In the genomic region with DNA sequence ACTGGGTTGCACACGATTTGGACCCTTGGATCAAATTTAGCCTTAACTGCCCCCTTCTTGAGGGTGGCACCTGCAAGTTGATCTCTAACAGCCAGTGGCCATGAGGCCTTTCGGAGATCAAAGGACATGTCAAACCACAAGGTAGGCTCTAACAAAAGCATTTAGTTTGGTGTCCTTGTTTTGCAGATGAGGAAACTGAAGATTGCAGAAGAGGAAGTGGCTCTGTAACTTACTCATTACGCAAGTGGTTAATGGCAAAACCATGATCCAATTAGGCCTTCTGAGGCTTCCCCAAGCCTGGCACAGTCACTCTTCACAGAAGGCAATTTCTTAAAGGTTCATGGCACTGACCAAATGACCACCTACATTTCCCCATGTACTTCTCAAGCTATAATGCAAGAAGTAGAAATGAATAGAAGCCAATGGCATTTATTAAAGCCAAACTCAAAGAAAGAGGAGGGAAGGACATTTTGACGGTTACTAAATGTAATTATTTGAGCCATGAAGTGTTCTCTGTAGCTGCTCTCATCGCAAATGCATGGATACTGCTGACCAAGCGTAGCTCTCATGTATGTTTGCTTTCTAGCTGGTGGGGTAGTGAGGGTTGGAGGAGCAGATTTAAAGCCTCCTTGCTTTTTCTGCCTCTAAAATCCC, we compare ENCODE assay signal across 1 cellular context.
A peak's percentile ranks its signal among the peaks of the same experiment; 100 is the strongest.
TF ChIP-seq lines count a peak whose summit lies in the region.

No MANE protein-coding gene starts in this region.

TF ChIP-seq in HepG2, 621 proteins besides CTCF, POLR2A, EP300 and RAD21 (continues in another document):
- no peak for TF ChIP-seq ZSCAN30 (CRISPR knock-in tag; IDR thresholded peaks at IDR 0.05)
- peak; percentile 53; the same call in 1 of the 2 replicates for TF ChIP-seq KAT8 (CRISPR knock-in tag; IDR thresholded peaks at IDR 0.05)
- TF ChIP-seq SIN3A (IDR thresholded peaks at IDR 0.05; ENCODE audit: borderline replicate concordance, low read depth, low read length), result no peak
- no peak for TF ChIP-seq SP2 (CRISPR knock-in tag; IDR thresholded peaks at IDR 0.05)
- TF ChIP-seq, protein P1, sequence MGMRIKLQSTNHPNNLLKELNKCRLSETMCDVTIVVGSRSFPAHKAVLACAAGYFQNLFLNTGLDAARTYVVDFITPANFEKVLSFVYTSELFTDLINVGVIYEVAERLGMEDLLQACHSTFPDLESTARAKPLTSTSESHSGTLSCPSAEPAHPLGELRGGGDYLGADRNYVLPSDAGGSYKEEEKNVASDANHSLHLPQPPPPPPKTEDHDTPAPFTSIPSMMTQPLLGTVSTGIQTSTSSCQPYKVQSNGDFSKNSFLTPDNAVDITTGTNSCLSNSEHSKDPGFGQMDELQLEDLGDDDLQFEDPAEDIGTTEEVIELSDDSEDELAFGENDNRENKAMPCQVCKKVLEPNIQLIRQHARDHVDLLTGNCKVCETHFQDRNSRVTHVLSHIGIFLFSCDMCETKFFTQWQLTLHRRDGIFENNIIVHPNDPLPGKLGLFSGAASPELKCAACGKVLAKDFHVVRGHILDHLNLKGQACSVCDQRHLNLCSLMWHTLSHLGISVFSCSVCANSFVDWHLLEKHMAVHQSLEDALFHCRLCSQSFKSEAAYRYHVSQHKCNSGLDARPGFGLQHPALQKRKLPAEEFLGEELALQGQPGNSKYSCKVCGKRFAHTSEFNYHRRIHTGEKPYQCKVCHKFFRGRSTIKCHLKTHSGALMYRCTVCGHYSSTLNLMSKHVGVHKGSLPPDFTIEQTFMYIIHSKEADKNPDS (CRISPR knock-in tag; IDR thresholded peaks at IDR 0.05), result no peak
- TF ChIP-seq HOXA9 (CRISPR knock-in tag; IDR thresholded peaks at IDR 0.05; ENCODE audit: borderline replicate concordance), result 0 out of 2 replicates have a peak, but pooled peaks have one; percentile 16
- TF ChIP-seq CHD2 (IDR thresholded peaks at IDR 0.05; ENCODE audit: low read depth, low read length), result no peak
- TF ChIP-seq ZFY (CRISPR knock-in tag; IDR thresholded peaks at IDR 0.05), result peak; percentile 45; the same call in 1 of the 2 replicates
- no peak for TF ChIP-seq TCF12 (IDR thresholded peaks at IDR 0.05)
- TF ChIP-seq TCF12 (CRISPR knock-in tag; IDR thresholded peaks at IDR 0.05), result no peak
- TF ChIP-seq PRMT3 (CRISPR knock-in tag; IDR thresholded peaks at IDR 0.05; ENCODE audit: borderline replicate concordance, low read depth), result no peak
- TF ChIP-seq IRF1 (CRISPR knock-in tag; IDR thresholded peaks at IDR 0.05; ENCODE audit: low read depth), result no peak
- TF ChIP-seq ZNF430 (CRISPR knock-in tag; IDR thresholded peaks at IDR 0.05), result no peak
- TF ChIP-seq, protein P2, sequence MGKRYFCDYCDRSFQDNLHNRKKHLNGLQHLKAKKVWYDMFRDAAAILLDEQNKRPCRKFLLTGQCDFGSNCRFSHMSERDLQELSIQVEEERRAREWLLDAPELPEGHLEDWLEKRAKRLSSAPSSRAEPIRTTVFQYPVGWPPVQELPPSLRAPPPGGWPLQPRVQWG (CRISPR knock-in tag; IDR thresholded peaks at IDR 0.05; ENCODE audit: borderline replicate concordance, low read depth), result no peak
- TF ChIP-seq ZBTB7B (CRISPR knock-in tag; IDR thresholded peaks at IDR 0.05), result no peak
- no peak for TF ChIP-seq ZNF501 (CRISPR knock-in tag; IDR thresholded peaks at IDR 0.05)
- TF ChIP-seq, protein P3, sequence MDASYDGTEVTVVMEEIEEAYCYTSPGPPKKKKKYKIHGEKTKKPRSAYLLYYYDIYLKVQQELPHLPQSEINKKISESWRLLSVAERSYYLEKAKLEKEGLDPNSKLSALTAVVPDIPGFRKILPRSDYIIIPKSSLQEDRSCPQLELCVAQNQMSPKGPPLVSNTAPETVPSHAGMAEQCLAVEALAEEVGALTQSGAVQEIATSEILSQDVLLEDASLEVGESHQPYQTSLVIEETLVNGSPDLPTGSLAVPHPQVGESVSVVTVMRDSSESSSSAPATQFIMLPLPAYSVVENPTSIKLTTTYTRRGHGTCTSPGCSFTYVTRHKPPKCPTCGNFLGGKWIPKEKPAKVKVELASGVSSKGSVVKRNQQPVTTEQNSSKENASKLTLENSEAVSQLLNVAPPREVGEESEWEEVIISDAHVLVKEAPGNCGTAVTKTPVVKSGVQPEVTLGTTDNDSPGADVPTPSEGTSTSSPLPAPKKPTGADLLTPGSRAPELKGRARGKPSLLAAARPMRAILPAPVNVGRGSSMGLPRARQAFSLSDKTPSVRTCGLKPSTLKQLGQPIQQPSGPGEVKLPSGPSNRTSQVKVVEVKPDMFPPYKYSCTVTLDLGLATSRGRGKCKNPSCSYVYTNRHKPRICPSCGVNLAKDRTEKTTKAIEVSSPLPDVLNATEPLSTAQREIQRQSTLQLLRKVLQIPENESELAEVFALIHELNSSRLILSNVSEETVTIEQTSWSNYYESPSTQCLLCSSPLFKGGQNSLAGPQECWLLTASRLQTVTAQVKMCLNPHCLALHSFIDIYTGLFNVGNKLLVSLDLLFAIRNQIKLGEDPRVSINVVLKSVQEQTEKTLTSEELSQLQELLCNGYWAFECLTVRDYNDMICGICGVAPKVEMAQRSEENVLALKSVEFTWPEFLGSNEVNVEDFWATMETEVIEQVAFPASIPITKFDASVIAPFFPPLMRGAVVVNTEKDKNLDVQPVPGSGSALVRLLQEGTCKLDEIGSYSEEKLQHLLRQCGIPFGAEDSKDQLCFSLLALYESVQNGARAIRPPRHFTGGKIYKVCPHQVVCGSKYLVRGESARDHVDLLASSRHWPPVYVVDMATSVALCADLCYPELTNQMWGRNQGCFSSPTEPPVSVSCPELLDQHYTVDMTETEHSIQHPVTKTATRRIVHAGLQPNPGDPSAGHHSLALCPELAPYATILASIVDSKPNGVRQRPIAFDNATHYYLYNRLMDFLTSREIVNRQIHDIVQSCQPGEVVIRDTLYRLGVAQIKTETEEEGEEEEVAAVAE (CRISPR knock-in tag; IDR thresholded peaks at IDR 0.05; ENCODE audit: borderline replicate concordance), result 0 out of 2 replicates have a peak, but pooled peaks have one; percentile 24
- TF ChIP-seq, protein P4, sequence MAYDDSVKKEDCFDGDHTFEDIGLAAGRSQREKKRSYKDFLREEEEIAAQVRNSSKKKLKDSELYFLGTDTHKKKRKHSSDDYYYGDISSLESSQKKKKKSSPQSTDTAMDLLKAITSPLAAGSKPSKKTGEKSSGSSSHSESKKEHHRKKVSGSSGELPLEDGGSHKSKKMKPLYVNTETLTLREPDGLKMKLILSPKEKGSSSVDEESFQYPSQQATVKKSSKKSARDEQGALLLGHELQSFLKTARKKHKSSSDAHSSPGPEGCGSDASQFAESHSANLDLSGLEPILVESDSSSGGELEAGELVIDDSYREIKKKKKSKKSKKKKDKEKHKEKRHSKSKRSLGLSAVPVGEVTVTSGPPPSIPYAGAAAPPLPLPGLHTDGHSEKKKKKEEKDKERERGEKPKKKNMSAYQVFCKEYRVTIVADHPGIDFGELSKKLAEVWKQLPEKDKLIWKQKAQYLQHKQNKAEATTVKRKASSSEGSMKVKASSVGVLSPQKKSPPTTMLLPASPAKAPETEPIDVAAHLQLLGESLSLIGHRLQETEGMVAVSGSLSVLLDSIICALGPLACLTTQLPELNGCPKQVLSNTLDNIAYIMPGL (CRISPR knock-in tag; IDR thresholded peaks at IDR 0.05; ENCODE audit: borderline replicate concordance in 1 of 2, low read depth in 1 of 2), result no peak
- TF ChIP-seq ZNF543 (CRISPR knock-in tag; IDR thresholded peaks at IDR 0.05), result no peak
- peak in 1 of 2 experiments; percentile 28; a peak in 1 of 4 replicates for TF ChIP-seq ATF4 (CRISPR knock-in tag; IDR thresholded peaks at IDR 0.05)
- TF ChIP-seq ZC3H13 (CRISPR knock-in tag; IDR thresholded peaks at IDR 0.05), result no peak
- TF ChIP-seq MEIS2 (CRISPR knock-in tag; IDR thresholded peaks at IDR 0.05), result no peak
- TF ChIP-seq TIGD3 (CRISPR knock-in tag; IDR thresholded peaks at IDR 0.05; ENCODE audit: borderline replicate concordance), result no peak
- no peak for TF ChIP-seq ZNF724P (CRISPR knock-in tag; IDR thresholded peaks at IDR 0.05; ENCODE audit: borderline replicate concordance)
- TF ChIP-seq SOX5 (CRISPR knock-in tag; IDR thresholded peaks at IDR 0.05; ENCODE audit: borderline replicate concordance), result peak; percentile 93
- TF ChIP-seq, protein P5, sequence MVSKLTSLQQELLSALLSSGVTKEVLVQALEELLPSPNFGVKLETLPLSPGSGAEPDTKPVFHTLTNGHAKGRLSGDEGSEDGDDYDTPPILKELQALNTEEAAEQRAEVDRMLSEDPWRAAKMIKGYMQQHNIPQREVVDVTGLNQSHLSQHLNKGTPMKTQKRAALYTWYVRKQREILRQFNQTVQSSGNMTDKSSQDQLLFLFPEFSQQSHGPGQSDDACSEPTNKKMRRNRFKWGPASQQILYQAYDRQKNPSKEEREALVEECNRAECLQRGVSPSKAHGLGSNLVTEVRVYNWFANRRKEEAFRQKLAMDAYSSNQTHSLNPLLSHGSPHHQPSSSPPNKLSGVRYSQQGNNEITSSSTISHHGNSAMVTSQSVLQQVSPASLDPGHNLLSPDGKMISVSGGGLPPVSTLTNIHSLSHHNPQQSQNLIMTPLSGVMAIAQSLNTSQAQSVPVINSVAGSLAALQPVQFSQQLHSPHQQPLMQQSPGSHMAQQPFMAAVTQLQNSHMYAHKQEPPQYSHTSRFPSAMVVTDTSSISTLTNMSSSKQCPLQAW (CRISPR knock-in tag; IDR thresholded peaks at IDR 0.05), result no peak
- 0 out of 2 replicates have a peak, but pooled peaks have one; percentile 21 for TF ChIP-seq ZNF761 (CRISPR knock-in tag; conservative IDR thresholded peaks at IDR 0.05)
- TF ChIP-seq, protein P6, sequence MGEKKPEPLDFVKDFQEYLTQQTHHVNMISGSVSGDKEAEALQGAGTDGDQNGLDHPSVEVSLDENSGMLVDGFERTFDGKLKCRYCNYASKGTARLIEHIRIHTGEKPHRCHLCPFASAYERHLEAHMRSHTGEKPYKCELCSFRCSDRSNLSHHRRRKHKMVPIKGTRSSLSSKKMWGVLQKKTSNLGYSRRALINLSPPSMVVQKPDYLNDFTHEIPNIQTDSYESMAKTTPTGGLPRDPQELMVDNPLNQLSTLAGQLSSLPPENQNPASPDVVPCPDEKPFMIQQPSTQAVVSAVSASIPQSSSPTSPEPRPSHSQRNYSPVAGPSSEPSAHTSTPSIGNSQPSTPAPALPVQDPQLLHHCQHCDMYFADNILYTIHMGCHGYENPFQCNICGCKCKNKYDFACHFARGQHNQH (CRISPR knock-in tag; IDR thresholded peaks at IDR 0.05), result peak; percentile 58; the same call in 1 of the 2 replicates
- no peak for TF ChIP-seq GTF3A (CRISPR knock-in tag; conservative IDR thresholded peaks at IDR 0.05)
- no peak for TF ChIP-seq CREB1 (IDR thresholded peaks at IDR 0.05)
- TF ChIP-seq CREB1 (CRISPR knock-in tag; IDR thresholded peaks at IDR 0.05), result peak; percentile 56
- no peak for TF ChIP-seq RARG (CRISPR knock-in tag; IDR thresholded peaks at IDR 0.05; ENCODE audit: low read depth)
- no peak for TF ChIP-seq KLF15 (CRISPR knock-in tag; IDR thresholded peaks at IDR 0.05; ENCODE audit: borderline replicate concordance)
- TF ChIP-seq, protein P7, sequence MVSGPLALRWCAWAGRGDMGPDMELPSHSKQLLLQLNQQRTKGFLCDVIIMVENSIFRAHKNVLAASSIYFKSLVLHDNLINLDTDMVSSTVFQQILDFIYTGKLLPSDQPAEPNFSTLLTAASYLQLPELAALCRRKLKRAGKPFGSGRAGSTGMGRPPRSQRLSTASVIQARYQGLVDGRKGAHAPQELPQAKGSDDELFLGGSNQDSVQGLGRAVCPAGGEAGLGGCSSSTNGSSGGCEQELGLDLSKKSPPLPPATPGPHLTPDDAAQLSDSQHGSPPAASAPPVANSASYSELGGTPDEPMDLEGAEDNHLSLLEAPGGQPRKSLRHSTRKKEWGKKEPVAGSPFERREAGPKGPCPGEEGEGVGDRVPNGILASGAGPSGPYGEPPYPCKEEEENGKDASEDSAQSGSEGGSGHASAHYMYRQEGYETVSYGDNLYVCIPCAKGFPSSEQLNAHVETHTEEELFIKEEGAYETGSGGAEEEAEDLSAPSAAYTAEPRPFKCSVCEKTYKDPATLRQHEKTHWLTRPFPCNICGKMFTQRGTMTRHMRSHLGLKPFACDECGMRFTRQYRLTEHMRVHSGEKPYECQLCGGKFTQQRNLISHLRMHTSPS (CRISPR knock-in tag; IDR thresholded peaks at IDR 0.05; ENCODE audit: low read depth), result peak; percentile 73
- TF ChIP-seq KDM2A (CRISPR knock-in tag; IDR thresholded peaks at IDR 0.05; ENCODE audit: borderline replicate concordance, low read depth), result no peak
- TF ChIP-seq ZNF446 (CRISPR knock-in tag; IDR thresholded peaks at IDR 0.05), result no peak; the same call in 1 of the 2 replicates
- TF ChIP-seq, protein P8, sequence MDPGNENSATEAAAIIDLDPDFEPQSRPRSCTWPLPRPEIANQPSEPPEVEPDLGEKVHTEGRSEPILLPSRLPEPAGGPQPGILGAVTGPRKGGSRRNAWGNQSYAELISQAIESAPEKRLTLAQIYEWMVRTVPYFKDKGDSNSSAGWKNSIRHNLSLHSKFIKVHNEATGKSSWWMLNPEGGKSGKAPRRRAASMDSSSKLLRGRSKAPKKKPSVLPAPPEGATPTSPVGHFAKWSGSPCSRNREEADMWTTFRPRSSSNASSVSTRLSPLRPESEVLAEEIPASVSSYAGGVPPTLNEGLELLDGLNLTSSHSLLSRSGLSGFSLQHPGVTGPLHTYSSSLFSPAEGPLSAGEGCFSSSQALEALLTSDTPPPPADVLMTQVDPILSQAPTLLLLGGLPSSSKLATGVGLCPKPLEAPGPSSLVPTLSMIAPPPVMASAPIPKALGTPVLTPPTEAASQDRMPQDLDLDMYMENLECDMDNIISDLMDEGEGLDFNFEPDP (CRISPR knock-in tag; conservative IDR thresholded peaks at IDR 0.05), result no peak
- TF ChIP-seq MED13 (CRISPR knock-in tag; IDR thresholded peaks at IDR 0.05), result no peak
- TF ChIP-seq ZFP41 (CRISPR knock-in tag; IDR thresholded peaks at IDR 0.05; ENCODE audit: borderline replicate concordance), result no peak
- no peak for TF ChIP-seq FOXK2 (IDR thresholded peaks at IDR 0.05)
- TF ChIP-seq CCAR2 (optimal IDR thresholded peaks at IDR 0.05; ENCODE audit: low read depth, low read length), result no peak
- TF ChIP-seq ZBTB8A (CRISPR knock-in tag; IDR thresholded peaks at IDR 0.05; ENCODE audit: borderline replicate concordance, low read depth), result no peak
- no peak for TF ChIP-seq TBL1XR1 (IDR thresholded peaks at IDR 0.05; ENCODE audit: borderline replicate concordance, low read length, partially characterized antibody)
